ENCODE assay signal across 8 cellular contexts in the genomic region with DNA sequence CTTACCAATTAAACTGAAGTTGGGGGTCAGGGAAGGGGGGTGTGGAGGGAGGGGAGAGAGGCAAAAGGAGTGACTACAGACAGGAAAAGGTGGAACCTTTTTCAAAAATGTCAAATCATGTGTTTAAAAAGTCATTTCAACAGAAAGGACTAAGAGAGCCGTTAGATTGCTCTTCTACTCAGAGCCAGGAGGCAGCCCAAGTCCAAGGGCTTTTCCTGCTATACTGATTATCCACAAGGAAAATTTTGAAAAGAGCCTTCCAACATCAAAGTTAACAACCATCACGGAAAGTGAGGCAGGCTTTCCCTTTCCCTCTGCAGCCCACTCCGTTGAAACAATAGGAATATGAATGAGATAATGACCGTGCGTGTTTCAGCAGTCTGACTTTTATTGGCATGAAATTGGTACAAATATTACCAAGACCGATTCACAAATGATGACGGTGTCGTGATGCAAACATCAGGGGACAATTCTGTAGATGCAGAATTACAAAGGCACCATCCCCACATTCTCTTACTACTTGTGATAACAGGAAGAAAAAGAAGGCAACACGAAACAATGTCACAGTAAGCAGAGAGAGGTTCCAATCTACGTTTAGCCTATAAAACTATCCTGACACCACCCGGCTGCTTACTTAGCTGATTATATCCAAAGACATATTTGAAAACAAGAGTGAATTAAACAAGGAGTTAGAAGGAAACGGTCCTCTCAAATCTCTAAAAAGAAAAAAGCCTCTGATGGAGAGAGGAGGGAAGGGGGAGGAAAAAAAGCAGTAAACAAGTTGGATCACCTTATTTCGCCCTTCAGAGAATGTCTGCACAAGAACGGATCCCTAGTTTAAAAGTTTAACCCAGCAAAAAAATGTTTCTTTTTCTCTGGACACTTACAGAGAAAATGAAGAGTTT.
DNase-seq lines count a peak whose midpoint lies in the region; ATAC-seq and TF ChIP-seq lines count a peak whose summit lies in the region.

No MANE protein-coding gene starts in this region.

- peak overlapping the region; percentile 88 for H3K27ac ChIP-seq in OCI-LY1 (ENCODE audit: low read depth, low read length, poor library complexity, severe bottlenecking)

- H2AFZ ChIP-seq in OCI-LY1 (ENCODE audit: low read length): no peak overlapping the region

- intact Hi-C loops in MCF 10A (cut with micrococcal nuclease): loop anchor here (1.0 kb wide), 1 partner anchor 19 kb away; no protein-coding TSS in a partner anchor

- ATAC-seq in GM21825 (IDR thresholded peaks at IDR 0.05; ENCODE audit: unreplicated experiment): no peak

- no peaks in the 10 kb centered on the region for H3K27me3 Mint-ChIP-seq in MCF 10A (ENCODE audit: insufficient read depth, unreplicated experiment)

- H3K36me3 ChIP-seq in OCI-LY1 (ENCODE audit: insufficient read depth, low read length): peaks cover 8% of the 10 kb centered on the region; the same call in 1 of the 2 replicates

- H3K36me3 Mint-ChIP-seq in MCF 10A (ENCODE audit: insufficient read depth, unreplicated experiment): no peaks in the 10 kb centered on the region

- POLR2A ChIA-PET in MCF 10A (lab: Yijun Ruan, JAX): interaction anchor here (1.2 to 2.8 kb wide), 5 partner anchors 12 to 455 kb away, joined by 3 to 8 read pairs (median 4); no protein-coding TSS in a partner anchor

- DNase-seq in DMS53 (lab: John Stamatoyannopoulos, UW) (peak; percentile 38), DMS53 treated with DMSO at 0.1 percent for 48 hours (lab: John Stamatoyannopoulos, UW; ENCODE audit: unreplicated experiment) (no peak), MCF 10A (ENCODE audit: unreplicated experiment) (no peak), kidney tubule cell (ENCODE audit: low spot score) (peak; percentile 40), stromal cell of bone marrow (ENCODE audit: low read depth) (peak; percentile 68), activated gamma-delta T cell treated with Interleukin-2 at 50 U/mL for 16 hours (no peak)

- H3K9me3 Mint-ChIP-seq in MCF 10A (ENCODE audit: unreplicated experiment): no peaks in the 10 kb centered on the region

- no peaks in the 10 kb centered on the region for H3F3A ChIP-seq in OCI-LY1 (ENCODE audit: insufficient read depth, low read length)

- peaks cover 81% of the 10 kb centered on the region for H3K4me1 ChIP-seq in OCI-LY1 (ENCODE audit: insufficient read depth, low read length, severe bottlenecking)

- H3K4me2 ChIP-seq in OCI-LY1 (ENCODE audit: low read length): peak overlapping the region; percentile 81

- TF ChIP-seq CTCF in OCI-LY1 (IDR thresholded peaks at IDR 0.05; ENCODE audit: low read length): no peak
- TF ChIP-seq CTCF in MCF 10A (IDR thresholded peaks at IDR 0.05; ENCODE audit: unreplicated experiment): no peak

- H3K4me3 ChIP-seq in OCI-LY1 (ENCODE audit: low read depth, low read length, poor library complexity, severe bottlenecking): peak overlapping the region; percentile 81

- peaks cover 23% of the 10 kb centered on the region for H3K4me1 Mint-ChIP-seq in MCF 10A (ENCODE audit: insufficient read depth, unreplicated experiment)

- no peaks in the 10 kb centered on the region for H3K9me2 ChIP-seq in OCI-LY1 (ENCODE audit: low read depth, low read length)

- H3K9ac ChIP-seq in OCI-LY1 (ENCODE audit: low read length): peak overlapping the region; percentile 80

- TSS peak; percentile 48 for BruUV-seq in MCF 10A (replicated peaks; lab: Mats Ljungman, UMichigan)

- H3K27ac Mint-ChIP-seq in MCF 10A (ENCODE audit: low read depth, unreplicated experiment): peak overlapping the region; percentile 90

- peaks cover 54% of the 10 kb centered on the region for H3K79me2 ChIP-seq in OCI-LY1 (ENCODE audit: insufficient read depth, low read length)

- H4K20me1 ChIP-seq in OCI-LY1 (ENCODE audit: insufficient read depth, low read length): no peaks in the 10 kb centered on the region

- H3K27me3 ChIP-seq in OCI-LY1 (ENCODE audit: insufficient read depth, low read length): no peaks in the 10 kb centered on the region

- H3K9me3 ChIP-seq in OCI-LY1 (ENCODE audit: low read length): no peaks in the 10 kb centered on the region

- CTCF ChIA-PET in MCF 10A (lab: Yijun Ruan, JAX): interaction anchor here (0.6 to 1.1 kb wide), 2 partner anchors 9 to 11 kb away, joined by 3 to 5 read pairs; no protein-coding TSS in a partner anchor

- H3K4me3 Mint-ChIP-seq in MCF 10A (ENCODE audit: unreplicated experiment): peak overlapping the region; percentile 78

Comparison
In these comparisons a context has a peak if more than half of its experiments do, and no peak if none do; other contexts are left out.
1. DNase-seq: peak in DMS53 (single experiment), kidney tubule cell (single experiment) and stromal cell of bone marrow (single experiment); none in DMS53 treated with DMSO at 0.1 percent for 48 hours (single experiment), MCF 10A (single experiment) and activated gamma-delta T cell treated with Interleukin-2 at 50 U/mL for 16 hours (single experiment).